In the genomic region with DNA sequence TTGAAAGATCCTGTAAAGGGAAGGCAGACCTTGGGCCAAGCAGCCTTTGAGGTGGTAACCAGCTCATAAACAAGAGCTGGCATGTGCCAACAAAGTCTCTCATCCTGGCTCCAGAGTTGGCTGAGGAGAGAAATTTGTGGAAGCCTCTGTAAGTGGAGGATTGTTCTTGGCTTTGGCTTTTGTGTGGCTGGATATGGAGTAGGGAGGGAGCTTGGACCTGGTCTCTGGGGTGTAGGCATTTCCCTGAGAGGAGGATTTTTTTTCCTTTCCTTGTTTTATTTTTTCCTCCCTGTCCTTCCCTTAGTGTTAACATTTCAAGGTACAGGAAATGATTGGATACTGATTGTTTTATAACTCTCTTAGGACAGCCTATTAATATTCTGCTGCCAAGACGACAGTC, we compare ENCODE assay signal across 10 cellular contexts.
DNase-seq lines count a peak whose midpoint lies in the region; ATAC-seq and TF ChIP-seq lines count a peak whose summit lies in the region.
"Had no signal": no experiment of that assay in that cellular context is flagged by ENCODE, and none has a peak within 500 bp of the region (broad histone marks: within the 10 kb centered on the region; RNA-seq: fewer than 3 reads in every experiment).

No MANE protein-coding gene starts in this region.

- DNase-seq in HL-60 (ENCODE audit: low read depth in 1 of 2, low spot score in 1 of 2) (no peak), hepatocyte (ENCODE audit: low spot score) (no peak), spleen (no peak), H7 (no peak)
- no peak for DNase-seq in stimulated activated CD4-positive, alpha-beta T cell treated with anti-CD3 and anti-CD28 coated beads, Interleukin-4, amount 100 ng/mL, for 24 hours
- DNase-seq: activated gamma-delta T cell, lower lobe of right lung had no signal

- H3K9me2 ChIP-seq in hepatocyte (replicated peaks; ENCODE audit: insufficient read depth): no peaks in the 10 kb centered on the region

- no peaks in the 10 kb centered on the region for H3K9me3 ChIP-seq in hepatocyte (ENCODE audit: low read depth)
- no peaks in the 10 kb centered on the region for H3K9me3 ChIP-seq in spleen
- H3K9me3 ChIP-seq: lower lobe of right lung had no signal

- peaks cover 19% of the 10 kb centered on the region for H4K20me1 ChIP-seq in hepatocyte (ENCODE audit: insufficient read depth, poor library complexity, severe bottlenecking)

- peak overlapping the region; percentile 29 for H3K27ac ChIP-seq in HL-60 (replicated peaks)
- H3K27ac ChIP-seq in angular gyrus (ENCODE audit: low read depth, low read length): peak overlapping the region; percentile 79
- H3K27ac ChIP-seq in hepatocyte: peak overlapping the region; percentile 44
- H3K27ac ChIP-seq in spleen: peak overlapping the region in 5 of 8 donors; percentile 32 to 59 (median 48)
- H3K27ac ChIP-seq: lower lobe of right lung had no signal

- 61% methylated on average over 1 of the region's 1 CpG for WGBS in hepatocyte (ENCODE audit: low lambda C conversion rate, missing lambda C conversion rate)
- WGBS in spleen, 5 donors: 48 to 65% (median 55%) methylated on average over 1 of the region's 1 CpG

- no peak for ATAC-seq in GM18873 (IDR thresholded peaks at IDR 0.05; ENCODE audit: low FRiP score, unreplicated experiment)
- no peak for ATAC-seq in GM19324 (IDR thresholded peaks at IDR 0.05; ENCODE audit: low FRiP score, unreplicated experiment)

- TF ChIP-seq POLR2A in spleen (IDR thresholded peaks at IDR 0.05): no peak

- no peak for TF ChIP-seq CTCF in HL-60 (IDR thresholded peaks at IDR 0.05; ENCODE audit: insufficient read depth, low read length)
- TF ChIP-seq CTCF in hepatocyte (IDR thresholded peaks at IDR 0.05; ENCODE audit: poor library complexity): no peak
- no peak for TF ChIP-seq CTCF in spleen (IDR thresholded peaks at IDR 0.05 in 8 of 11, conservative IDR thresholded peaks at IDR 0.05 in 3 of 11)

- no peak overlapping the region for H3K4me3 ChIP-seq in HL-60 (replicated peaks; ENCODE audit: insufficient read depth, low read length)
- no peak overlapping the region for H3K4me3 ChIP-seq in hepatocyte
- H3K4me3 ChIP-seq in spleen: no peak overlapping the region
- H3K4me3 ChIP-seq in H7 (ENCODE audit: insufficient read depth, low read depth, low read length): no peak overlapping the region
- H3K4me3 ChIP-seq: lower lobe of right lung had no signal

- H3K36me3 ChIP-seq in hepatocyte (replicated peaks; ENCODE audit: insufficient read depth, low read depth) (no peaks in the 10 kb centered on the region), spleen (peaks cover 0 to 15% (median 0%) of the 10 kb centered on the region in 6 donors), H7 (replicated peaks; ENCODE audit: control insufficient read depth, insufficient read depth, low read length) (no peaks in the 10 kb centered on the region)
- H3K36me3 ChIP-seq: lower lobe of right lung had no signal

- H3K4me1 ChIP-seq in hepatocyte (ENCODE audit: insufficient read depth) (peaks cover 19% of the 10 kb centered on the region), spleen (peaks cover 0 to 46% (median 15%) of the 10 kb centered on the region in 6 donors)

- H3K27me3 ChIP-seq in HL-60 (ENCODE audit: insufficient read depth, poor library complexity, severe bottlenecking) (no peaks in the 10 kb centered on the region), hepatocyte (no peaks in the 10 kb centered on the region), spleen (replicated peaks in 1 of 7) (no peaks in the 10 kb centered on the region), H7 (ENCODE audit: control insufficient read depth, insufficient read depth, low read length) (no peaks in the 10 kb centered on the region)

- peak overlapping the region; percentile 17 for H3K4me2 ChIP-seq in hepatocyte

- no peak overlapping the region for H2AFZ ChIP-seq in hepatocyte

- intact Hi-C loops in spleen (cut with DNase I; ENCODE audit: low total_unique reads): no loop called here

- H3K79me2 ChIP-seq in hepatocyte: peaks cover 88% of the 10 kb centered on the region

Comparison
In these comparisons a context has a peak if more than half of its experiments do, and no peak if none do; other contexts are left out.
1. H3K27ac ChIP-seq: peak in every context shown above with its lines; median percentile 79 in angular gyrus; 48 in spleen; 44 in hepatocyte; 29 in HL-60.